17 cellular contexts compared by ENCODE assay signal in genomic region chr1:112982328-112982727, GRCh38.
"Had no signal": no experiment of that assay in that cellular context is flagged by ENCODE, and none has a peak within 500 bp of the region (broad histone marks: within the 10 kb centered on the region; RNA-seq: fewer than 3 reads in every experiment).

No MANE protein-coding gene starts in this region.

- ATAC-seq: activated CD8-positive, alpha-beta T cell treated with anti-CD3 and anti-CD28 coated beads, Interleukin-2, amount 10 ng/mL, durations not matched to agents 7 days and 5 days; sciatic nerve; stimulated activated naive CD8-positive, alpha-beta T cell treated with anti-CD3 and anti-CD28 coated beads, Interleukin-15, Interleukin-2, amounts not matched to agents 100 U/mL and 50 U/mL, for 24 hours had no signal

- H3K27me3 ChIP-seq: dorsolateral prefrontal cortex, spleen, tibial artery had no signal

- DNase-seq: activated CD4-positive, alpha-beta T cell treated with anti-CD3 and anti-CD28 coated beads, Interleukin-2, amount 10 ng/mL, durations not matched to agents 24 days and 14 days; activated CD8-positive, alpha-beta T cell treated with anti-CD3 and anti-CD28 coated beads, Interleukin-2, amount 10 ng/mL, durations not matched to agents 7 days and 5 days; activated naive CD4-positive, alpha-beta T cell treated with Interleukin-2 at 50 U/mL for 16 hours; activated naive CD8-positive, alpha-beta T cell treated with anti-CD3 and anti-CD28 coated beads, Interleukin-2, amount 10 ng/mL, durations not matched to agents 7 days and 5 days; activated T-cell treated with anti-CD3 and anti-CD28 coated beads, Interleukin-2, amount 50 U/mL, for 24 hours; caudate nucleus; dorsolateral prefrontal cortex; hippocampal formation; islet precursor cell; spleen; stimulated activated naive CD8-positive, alpha-beta T cell treated with anti-CD3 and anti-CD28 coated beads, Interleukin-15, Interleukin-2, amounts not matched to agents 100 U/mL and 50 U/mL, for 24 hours; substantia nigra; T-helper 1 cell; T-helper 9 cell; tibial artery had no signal

- H3K36me3 ChIP-seq: prostate gland, tibial artery had no signal

- H3K4me3 ChIP-seq: prostate gland, spleen, tibial artery had no signal

- H3K9me3 ChIP-seq: prostate gland, spleen, tibial artery had no signal

- H3K27ac ChIP-seq: prostate gland, tibial artery had no signal

- H3K4me1 ChIP-seq: prostate gland, tibial artery had no signal
